Comparison of ENCODE assay signal across 32 cellular contexts in the genomic region with DNA sequence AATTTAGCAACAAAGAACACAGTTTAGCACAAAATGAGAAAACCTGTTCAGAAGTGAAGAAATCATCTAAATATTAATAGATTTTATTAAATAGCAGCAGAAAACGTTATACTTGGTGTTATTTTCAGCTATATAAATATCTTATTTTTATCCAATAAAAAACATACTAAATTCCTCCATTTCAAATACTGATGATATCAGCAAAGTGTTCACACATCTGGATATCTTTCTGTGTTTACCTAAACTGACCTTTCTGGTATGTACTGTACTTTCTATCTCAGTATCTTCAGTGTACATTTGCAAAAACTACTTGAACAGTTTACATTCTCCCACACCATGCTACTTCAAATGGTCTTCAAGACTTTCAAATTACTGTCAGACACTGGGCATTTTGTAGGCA.
"Had no signal": no experiment of that assay in that cellular context is flagged by ENCODE, and none has a peak within 500 bp of the region (broad histone marks: within the 10 kb centered on the region; RNA-seq: fewer than 3 reads in every experiment).

No MANE protein-coding gene starts in this region.

- H3K4me3 ChIP-seq: adrenal gland, body of pancreas, coronary artery, dorsolateral prefrontal cortex, gastrocnemius medialis, heart left ventricle had no signal

- DNase-seq: activated B cell treated with CpG ODN at 0.5 μM for 24 hours; activated CD4-positive, alpha-beta T cell treated with anti-CD3 and anti-CD28 coated beads for 48 hours; activated CD4-positive, alpha-beta T cell treated with anti-CD3 and anti-CD28 coated beads, Interleukin-2, amount 50 U/mL, for 1 hour; activated CD4-positive, alpha-beta T cell treated with anti-CD3 and anti-CD28 coated beads, Interleukin-2, amount 50 U/mL, for 48 hours; activated CD8-positive, alpha-beta memory T cell treated with anti-CD3 and anti-CD28 coated beads for 24 hours; activated CD8-positive, alpha-beta T cell treated with anti-CD3 and anti-CD28 coated beads for 36 hours; activated effector memory CD4-positive, alpha-beta T cell treated with anti-CD3 and anti-CD28 coated beads, Interleukin-2, amount 50 U/mL, for 16 hours; activated naive CD4-positive, alpha-beta T cell treated with anti-CD3 and anti-CD28 coated beads for 36 hours; activated naive CD8-positive, alpha-beta T cell treated with anti-CD3 and anti-CD28 coated beads for 36 hours; activated naive CD8-positive, alpha-beta T cell treated with anti-CD3 and anti-CD28 coated beads, Interleukin-2, amount 50 U/mL, for 24 hours; activated T-cell treated with anti-CD3 and anti-CD28 coated beads, Interleukin-2, amount 50 U/mL, for 1 hour; activated T-cell treated with anti-CD3 and anti-CD28 coated beads, Interleukin-2, amount 50 U/mL, for 48 hours; adrenal gland; amygdala; aorta; body of pancreas; caudate nucleus; cerebellar nuclear complex; dorsolateral prefrontal cortex; effector memory CD4-positive, alpha-beta T cell; endodermal cell; foreskin fibroblast; gastrocnemius medialis; glutamatergic neuron; T-helper 1 cell; T-helper 17 cell; T1000; WERI-Rb-1 had no signal

- H3K36me3 ChIP-seq: adrenal gland, WERI-Rb-1 had no signal

- H3K27me3 ChIP-seq: adrenal gland, body of pancreas, dorsolateral prefrontal cortex, gastrocnemius medialis, heart left ventricle had no signal

- H3K27ac ChIP-seq: adrenal gland, body of pancreas, coronary artery, dorsolateral prefrontal cortex, gastrocnemius medialis, heart left ventricle, WERI-Rb-1 had no signal

- ATAC-seq: activated CD4-positive, CD25-positive, alpha-beta regulatory T cell treated with anti-CD3 and anti-CD28 coated beads, Interleukin-2, amount 50 U/mL, for 24 hours; activated CD8-positive, alpha-beta T cell treated with anti-CD3 and anti-CD28 coated beads for 36 hours; activated naive CD8-positive, alpha-beta T cell treated with anti-CD3 and anti-CD28 coated beads, Interleukin-2, amount 50 U/mL, for 24 hours; body of pancreas; esophagus mucosa; gastrocnemius medialis; heart left ventricle; T-helper 17 cell had no signal

- H3K4me1 ChIP-seq: adrenal gland, gastrocnemius medialis had no signal

- H3K9me3 ChIP-seq: adrenal gland, body of pancreas, gastrocnemius medialis, heart left ventricle had no signal
